Comparison of ENCODE assay signal across 8 cellular contexts in the genomic region with DNA sequence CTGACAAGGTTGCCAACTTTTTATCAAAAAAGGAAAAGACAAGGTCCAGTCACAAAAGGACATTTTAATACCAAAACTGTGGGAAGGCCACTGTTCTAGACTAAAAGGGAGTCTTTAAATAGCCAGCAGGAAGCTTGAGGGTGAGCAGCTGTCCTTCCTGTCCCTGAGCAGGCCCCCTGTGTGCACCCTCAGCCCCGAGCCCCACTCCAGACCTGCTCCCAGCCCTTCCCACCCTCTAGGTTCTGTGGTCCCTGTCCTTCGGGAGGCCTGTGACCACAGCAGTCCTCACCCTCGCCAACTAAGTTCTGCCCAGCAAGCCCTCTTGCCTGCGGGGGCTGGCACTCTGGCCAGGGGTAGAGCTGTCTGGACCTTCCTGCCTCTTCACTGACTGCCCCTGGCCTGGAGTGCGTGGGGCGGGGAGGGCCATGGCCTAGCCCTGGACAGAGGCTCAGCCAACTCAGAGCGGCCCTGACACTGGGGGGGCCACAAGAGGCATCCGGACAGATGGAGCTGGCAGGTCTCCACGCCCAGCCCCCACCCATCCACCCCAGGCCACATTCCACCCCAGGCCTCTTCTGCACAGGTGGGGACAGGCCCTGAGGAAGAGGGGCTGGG. TPM values are rescaled to one million over a fixed set of nuclear protein-coding genes. Genes with fewer than 3 reads are reported as not detected.
A peak's percentile ranks its signal among the peaks of the same experiment; 100 is the strongest.
DNase-seq lines count a peak whose midpoint lies in the region; ATAC-seq and TF ChIP-seq lines count a peak whose summit lies in the region.

No MANE protein-coding gene starts in this region.

- H3K4me3 ChIP-seq in Karpas-422 (ENCODE audit: low read length), result no peak overlapping the region

- H3K4me3 Mint-ChIP-seq in dendritic cell treated with granulocyte-macrophage colony-stimulating factor and Interleukin-4, amounts not matched to agents 40 ng/mL and 50 ng/mL, for 4 days, result peak overlapping the region; percentile 70
- peak overlapping the region; percentile 66 for H3K4me3 Mint-ChIP-seq in nephron progenitor cell

- no peak overlapping the region for H3K4me2 ChIP-seq in Karpas-422 (ENCODE audit: low read depth, low read length, poor library complexity, severe bottlenecking)

- no peak overlapping the region for H2AFZ ChIP-seq in Karpas-422 (ENCODE audit: low read length)

- no peaks in the 10 kb centered on the region for H3K27me3 ChIP-seq in Karpas-422 (ENCODE audit: low read length)

- H3K27ac ChIP-seq in 22Rv1, result peak overlapping the region; percentile 60
- H3K27ac ChIP-seq in Karpas-422 (ENCODE audit: low read length), result no peak overlapping the region

- ATAC-seq in HG03039 (IDR thresholded peaks at IDR 0.05; ENCODE audit: unreplicated experiment) (no peak), HG03469 (IDR thresholded peaks at IDR 0.05; ENCODE audit: unreplicated experiment) (no peak)

- H3K9me3 Mint-ChIP-seq in dendritic cell treated with granulocyte-macrophage colony-stimulating factor and Interleukin-4, amounts not matched to agents 40 ng/mL and 50 ng/mL, for 4 days, result no peaks in the 10 kb centered on the region
- H3K9me3 Mint-ChIP-seq in nephron progenitor cell, result no peaks in the 10 kb centered on the region

- no peaks in the 10 kb centered on the region for H3K36me3 ChIP-seq in Karpas-422 (ENCODE audit: insufficient read depth, low read length)

- no peak for DNase-seq in Karpas-422
- DNase-seq in nephron progenitor cell, result no peak
- DNase-seq in iPS-NIHi11 (ENCODE audit: low spot score), result no peak
- no peak for DNase-seq in HK-2 (ENCODE audit: unreplicated experiment)

- peak overlapping the region; percentile 89 for H3K27ac Mint-ChIP-seq in dendritic cell treated with granulocyte-macrophage colony-stimulating factor and Interleukin-4, amounts not matched to agents 40 ng/mL and 50 ng/mL, for 4 days
- H3K27ac Mint-ChIP-seq in nephron progenitor cell, result peak overlapping the region; percentile 33

- no peaks in the 10 kb centered on the region for H3K9me3 ChIP-seq in Karpas-422 (ENCODE audit: low read length)

- H3K4me1 Mint-ChIP-seq in dendritic cell treated with granulocyte-macrophage colony-stimulating factor and Interleukin-4, amounts not matched to agents 40 ng/mL and 50 ng/mL, for 4 days (ENCODE audit: low read depth), result peaks cover 56% of the 10 kb centered on the region
- peaks cover 48% of the 10 kb centered on the region for H3K4me1 Mint-ChIP-seq in nephron progenitor cell

- H3K27me3 Mint-ChIP-seq in dendritic cell treated with granulocyte-macrophage colony-stimulating factor and Interleukin-4, amounts not matched to agents 40 ng/mL and 50 ng/mL, for 4 days, result no peaks in the 10 kb centered on the region
- peaks cover 3% of the 10 kb centered on the region for H3K27me3 Mint-ChIP-seq in nephron progenitor cell (ENCODE audit: low read depth, poor library complexity)

- H3K4me1 ChIP-seq in Karpas-422 (ENCODE audit: low read length), result peaks cover 56% of the 10 kb centered on the region

- peaks cover 32% of the 10 kb centered on the region for H3K36me3 Mint-ChIP-seq in dendritic cell treated with granulocyte-macrophage colony-stimulating factor and Interleukin-4, amounts not matched to agents 40 ng/mL and 50 ng/mL, for 4 days (ENCODE audit: low read depth)
- no peaks in the 10 kb centered on the region for H3K36me3 Mint-ChIP-seq in nephron progenitor cell (ENCODE audit: low read depth)

- TF ChIP-seq CTCF in 22Rv1 (IDR thresholded peaks at IDR 0.05) (no peak), nephron progenitor cell (IDR thresholded peaks at IDR 0.05) (no peak)

- intact Hi-C loops in dendritic cell treated with granulocyte-macrophage colony-stimulating factor and Interleukin-4, amounts not matched to agents 40 ng/mL and 50 ng/mL, for 4 days (cut with micrococcal nuclease), result loop anchor here (5.0 kb wide), 2 partner anchors 33 to 37 kb away; partner anchors contain the start of genes MAPK11 and PPP6R2

- no peaks in the 10 kb centered on the region for H3K79me2 ChIP-seq in Karpas-422 (ENCODE audit: low read length)

- peak overlapping the region; percentile 31; the same call in 1 of the 2 replicates for H3K9ac ChIP-seq in Karpas-422 (ENCODE audit: low read length)

- peaks cover 15% of the 10 kb centered on the region; the same call in 1 of the 2 replicates for H4K20me1 ChIP-seq in Karpas-422 (ENCODE audit: insufficient read depth, low read depth, low read length)

- no peaks in the 10 kb centered on the region for H3K9me2 ChIP-seq in Karpas-422 (replicated peaks; ENCODE audit: insufficient read depth, low read length)

RNA-seq across cellular contexts. Expression of gene PLXNB2, which starts 1.6 kb away (rescaled TPM):
- 2.6 and 7.8 TPM in 2 replicates for total RNA-seq in Karpas-422 (2014; rRNA removed; shearing (Covaris generic); ENCODE audit: low replicate concordance)

RNA-seq across cellular contexts. Expression of gene DENND6B, which starts 17.7 kb away (rescaled TPM):
- total RNA-seq in Karpas-422 (2014; rRNA removed; shearing (Covaris generic); ENCODE audit: low replicate concordance), result 0.90 and 2.7 TPM in 2 replicates

RNA-seq across cellular contexts. Expression of gene PPP6R2, which starts 34.0 kb away (rescaled TPM):
- 32.9 and 78.0 TPM in 2 replicates for total RNA-seq in Karpas-422 (2014; rRNA removed; shearing (Covaris generic); ENCODE audit: low replicate concordance)

RNA-seq across cellular contexts. Expression of gene MAPK11, which starts 38.9 kb away (rescaled TPM):
- 6.4 and 15.8 TPM in 2 replicates for total RNA-seq in Karpas-422 (2014; rRNA removed; shearing (Covaris generic); ENCODE audit: low replicate concordance)

RNA-seq across cellular contexts. Expression of gene MAPK12, which starts 47.6 kb away (rescaled TPM):
- total RNA-seq in Karpas-422 (2014; rRNA removed; shearing (Covaris generic); ENCODE audit: low replicate concordance), result 45.4 and 110 TPM in 2 replicates
